In genomic region chr21:44349416-44349846, GRCh38 we compare ENCODE assay signal across 22 cellular contexts. TPM values are rescaled to one million over a fixed set of nuclear protein-coding genes. Genes with fewer than 3 reads are reported as not detected.
DNase-seq lines count a peak whose midpoint lies in the region; ATAC-seq and TF ChIP-seq lines count a peak whose summit lies in the region.
"Had no signal": no experiment of that assay in that cellular context is flagged by ENCODE, and none has a peak within 500 bp of the region (broad histone marks: within the 10 kb centered on the region; RNA-seq: fewer than 3 reads in every experiment).

No MANE protein-coding gene starts in this region.

- H2AFZ ChIP-seq in osteoblast (ENCODE audit: low read length), result no peak overlapping the region

- no peaks in the 10 kb centered on the region for H4K20me1 ChIP-seq in osteoblast (ENCODE audit: insufficient read depth, low read length)

- TF ChIP-seq CTCF in HL-60 (IDR thresholded peaks at IDR 0.05; ENCODE audit: insufficient read depth, low read length), result no peak
- no peak for TF ChIP-seq CTCF in coronary artery (IDR thresholded peaks at IDR 0.05)
- no peak for TF ChIP-seq CTCF in osteoblast (IDR thresholded peaks at IDR 0.05; ENCODE audit: extremely low read depth, low read depth, low read length)
- TF ChIP-seq CTCF in esophagus squamous epithelium (IDR thresholded peaks at IDR 0.05), result no peak

- no peaks in the 10 kb centered on the region for H3K9me3 Mint-ChIP-seq in activated naive CD8-positive, alpha-beta T cell (ENCODE audit: low read depth)
- H3K9me3 Mint-ChIP-seq in activated naive CD8-positive, alpha-beta T cell treated with anti-CD3 and anti-CD28 coated beads, Interleukin-2, amount 50 U/mL, for 24 hours, result no peaks in the 10 kb centered on the region
- H3K9me3 Mint-ChIP-seq in T-cell, result no peaks in the 10 kb centered on the region
- H3K9me3 Mint-ChIP-seq: CD8-positive, alpha-beta memory T cell; HFFc6 had no signal

- H3K27me3 ChIP-seq in HL-60 (ENCODE audit: insufficient read depth, poor library complexity, severe bottlenecking) (no peaks in the 10 kb centered on the region), osteoblast (ENCODE audit: insufficient read depth, low read length) (peaks cover 23% of the 10 kb centered on the region), esophagus squamous epithelium (peaks cover 0 to 79% (median 9%) of the 10 kb centered on the region in 4 donors)
- H3K27me3 ChIP-seq: MG63 had no signal

- H3K79me2 ChIP-seq in osteoblast (ENCODE audit: insufficient read depth, low read length), result no peaks in the 10 kb centered on the region

- H3K27ac Mint-ChIP-seq in activated naive CD8-positive, alpha-beta T cell, result no peak overlapping the region
- no peak overlapping the region for H3K27ac Mint-ChIP-seq in activated naive CD8-positive, alpha-beta T cell treated with anti-CD3 and anti-CD28 coated beads, Interleukin-2, amount 50 U/mL, for 24 hours
- H3K27ac Mint-ChIP-seq in T-cell, result no peak overlapping the region
- H3K27ac Mint-ChIP-seq: CD8-positive, alpha-beta memory T cell; HFFc6 had no signal

- intact Hi-C loops in esophagus squamous epithelium (cut with DNase I), result no loop called here

- DNase-seq in activated naive CD8-positive, alpha-beta T cell treated with anti-CD3 and anti-CD28 coated beads, Interleukin-2, amount 50 U/mL, for 24 hours, result no peak
- no peak for DNase-seq in HL-60 (ENCODE audit: low read depth in 1 of 2, low spot score in 1 of 2)
- no peak for DNase-seq in coronary artery (ENCODE audit: low spot score)
- peak; percentile 52 for DNase-seq in osteoblast (ENCODE audit: insufficient read length, low spot score, missing footprints)
- DNase-seq in esophagus squamous epithelium (lab: John Stamatoyannopoulos, UW), result no peak
- DNase-seq in NOMO-1 treated with DMSO at 0.1 percent for 48 hours (lab: John Stamatoyannopoulos, UW; ENCODE audit: unreplicated experiment), result no peak
- no peak for DNase-seq in T-cell
- DNase-seq: AML-193; CD8-positive, alpha-beta memory T cell; DMS53; EL; HFFc6; Kasumi-1; MG63; NCI-H1048; NCI-H1436 treated with DMSO at 0.1 percent for 48 hours; NCI-H2029; NCI-H526; Peyer's patch had no signal

- CTCF ChIA-PET in T-cell (lab: Charles Lee), result no interaction called here

- no peaks in the 10 kb centered on the region for H3K27me3 Mint-ChIP-seq in activated naive CD8-positive, alpha-beta T cell
- H3K27me3 Mint-ChIP-seq in activated naive CD8-positive, alpha-beta T cell treated with anti-CD3 and anti-CD28 coated beads, Interleukin-2, amount 50 U/mL, for 24 hours, result peaks cover 12% of the 10 kb centered on the region
- H3K27me3 Mint-ChIP-seq in T-cell, result peaks cover 0 to 23% of the 10 kb centered on the region in 2 donors

- H3K4me3 ChIP-seq in HL-60 (replicated peaks; ENCODE audit: insufficient read depth, low read length) (peak overlapping the region; percentile 39), coronary artery (peak overlapping the region; percentile 60), osteoblast (ENCODE audit: insufficient read depth, low read length) (no peak overlapping the region), esophagus squamous epithelium (peak overlapping the region in 1 of 4 donors; percentile 43)
- H3K4me3 ChIP-seq: MG63 had no signal

- H3K27ac ChIP-seq in HL-60 (replicated peaks) (peak overlapping the region; percentile 67), coronary artery (no peak overlapping the region), osteoblast (ENCODE audit: low read depth, low read length) (no peak overlapping the region), esophagus squamous epithelium (no peak overlapping the region)
- H3K27ac ChIP-seq: 22Rv1, Peyer's patch had no signal

- H3K4me1 ChIP-seq in osteoblast (ENCODE audit: insufficient read depth, low read length) (no peaks in the 10 kb centered on the region), esophagus squamous epithelium (peaks cover 0 to 18% (median 11%) of the 10 kb centered on the region in 3 donors)

- TF ChIP-seq POLR2A in esophagus squamous epithelium (IDR thresholded peaks at IDR 0.05), result no peak

- H3K4me3 Mint-ChIP-seq in activated naive CD8-positive, alpha-beta T cell, result peak overlapping the region; percentile 20
- H3K4me3 Mint-ChIP-seq in activated naive CD8-positive, alpha-beta T cell treated with anti-CD3 and anti-CD28 coated beads, Interleukin-2, amount 50 U/mL, for 24 hours, result no peak overlapping the region
- H3K4me3 Mint-ChIP-seq in T-cell, result peak overlapping the region in 1 of 3 donors; percentile 52
- H3K4me3 Mint-ChIP-seq: HFFc6 had no signal

- peaks cover 29% of the 10 kb centered on the region for H3K4me1 Mint-ChIP-seq in activated naive CD8-positive, alpha-beta T cell (ENCODE audit: low read depth)
- peaks cover 24% of the 10 kb centered on the region for H3K4me1 Mint-ChIP-seq in activated naive CD8-positive, alpha-beta T cell treated with anti-CD3 and anti-CD28 coated beads, Interleukin-2, amount 50 U/mL, for 24 hours
- peaks cover 22 to 30% (median 27%) of the 10 kb centered on the region in 3 donors for H3K4me1 Mint-ChIP-seq in T-cell

- H3K36me3 Mint-ChIP-seq in activated naive CD8-positive, alpha-beta T cell, result no peaks in the 10 kb centered on the region
- H3K36me3 Mint-ChIP-seq in activated naive CD8-positive, alpha-beta T cell treated with anti-CD3 and anti-CD28 coated beads, Interleukin-2, amount 50 U/mL, for 24 hours (ENCODE audit: low read depth), result no peaks in the 10 kb centered on the region
- H3K36me3 Mint-ChIP-seq in T-cell, result no peaks in the 10 kb centered on the region
- H3K36me3 Mint-ChIP-seq: CD8-positive, alpha-beta memory T cell had no signal

- no CpG with 5 or more reads among the region's 12 CpGs for WGBS in esophagus squamous epithelium, 2 donors

- H3K4me2 ChIP-seq in osteoblast (ENCODE audit: insufficient read depth, low read length), result no peak overlapping the region

- POLR2A ChIA-PET in T-cell (lab: Charles Lee), result no interaction called here

- H3K36me3 ChIP-seq in osteoblast (ENCODE audit: insufficient read depth, low read length) (no peaks in the 10 kb centered on the region), esophagus squamous epithelium (no peaks in the 10 kb centered on the region)
- H3K36me3 ChIP-seq: MG63, Peyer's patch had no signal

- ATAC-seq in activated naive CD8-positive, alpha-beta T cell treated with anti-CD3 and anti-CD28 coated beads, Interleukin-2, amount 50 U/mL, for 24 hours, result no peak
- no peak for ATAC-seq in T-cell (replicated peaks in 1 of 4)

- H3K9me3 ChIP-seq in osteoblast (ENCODE audit: low read depth, low read length) (no peaks in the 10 kb centered on the region), esophagus squamous epithelium (no peaks in the 10 kb centered on the region)
- H3K9me3 ChIP-seq: MG63, Peyer's patch had no signal

RNA-seq across cellular contexts. Expression of gene TRPM2, which starts 4.0 kb away (rescaled TPM):
- total RNA-seq in osteoblast, result under 0.01 and 0.36 TPM in 2 replicates
- 1 to 10 TPM in 3 of 4 donors, under 1 TPM in 1; 0.40 to 6.9 (median 2.5) TPM for total RNA-seq in esophagus squamous epithelium
- 1 to 10 TPM; 1.2 to 8.6 (median 3.6) TPM for total RNA-seq in T-cell
- total RNA-seq: HT-29 had no signal

RNA-seq across cellular contexts. Expression of gene CFAP410, which starts 10.2 kb away (rescaled TPM):
- 14.5 and 15.0 TPM in 2 replicates for total RNA-seq in osteoblast
- 10 to 100 TPM in 2 of 4 donors, 1 to 10 TPM in 2; 7.9 to 21.8 (median 13.7) TPM for total RNA-seq in esophagus squamous epithelium
- total RNA-seq in T-cell, result 10 to 100 TPM; 58.8 to 72.1 (median 60.8) TPM

RNA-seq across cellular contexts. Expression of gene PFKL, which starts 49.6 kb away (rescaled TPM):
- total RNA-seq in osteoblast (93.1 and 114 TPM in 2 replicates), esophagus squamous epithelium (100 to 1,000 TPM in 1 of 4 donors, 10 to 100 TPM in 3; 81.3 to 135 (median 94.6) TPM), T-cell (100 to 1,000 TPM; 125 to 200 (median 162) TPM)
